ENCODE assay signal across 10 cellular contexts in genomic region chr6:3258201-3258600, GRCh38. TPM values are rescaled to one million over a fixed set of nuclear protein-coding genes. Genes with fewer than 3 reads are reported as not detected.
DNase-seq lines count a peak whose midpoint lies in the region; ATAC-seq, FAIRE-seq and TF ChIP-seq lines count a peak whose summit lies in the region.
"Had no signal": no experiment of that assay in that cellular context is flagged by ENCODE, and none has a peak within 500 bp of the region (broad histone marks: within the 10 kb centered on the region; RNA-seq: fewer than 3 reads in every experiment).

No MANE protein-coding gene starts in this region.

- DNase-seq in A549 (ENCODE audit: low read depth in 1 of 2, low spot score in 1 of 2) (no peak), bronchial epithelial cell (ENCODE audit: low read depth) (no peak), SKM-1 treated with dmso at 0.1 percent for 144 hours (lab: John Stamatoyannopoulos, UW; ENCODE audit: unreplicated experiment) (no peak), kidney tubule cell (ENCODE audit: low spot score) (no peak), SHP77 (lab: John Stamatoyannopoulos, UW) (no peak)
- DNase-seq: SIG-M5 had no signal

- H3K27ac ChIP-seq in A549: peak overlapping the region in 1 of 2 experiments; percentile 99; a peak in 2 of 6 replicates
- H3K27ac ChIP-seq in HUES48 (ENCODE audit: low read depth, low read length): no peak overlapping the region
- H3K27ac ChIP-seq in muscle layer of colon (ENCODE audit: low read depth, low read length): no peak overlapping the region

- CTCF ChIA-PET in A549 (lab: Yijun Ruan, JAX): interaction anchor here (1.4 kb wide), 1 partner anchor 96 kb away, joined by 4 read pairs; no protein-coding TSS in a partner anchor

- no peaks in the 10 kb centered on the region for H3K9me3 ChIP-seq in A549
- no peaks in the 10 kb centered on the region for H3K9me3 ChIP-seq in HUES48 (ENCODE audit: control insufficient read depth, insufficient read depth, low read length)
- no peaks in the 10 kb centered on the region for H3K9me3 ChIP-seq in muscle layer of colon (ENCODE audit: low read length)

- ATAC-seq in A549 (no peak), GM18868 (IDR thresholded peaks at IDR 0.05; ENCODE audit: unreplicated experiment) (no peak)

- no peak for TF ChIP-seq RAD21 in A549 (conservative IDR thresholded peaks at IDR 0.05 in 1 of 2, IDR thresholded peaks at IDR 0.05 in 1 of 2)

- WGBS in A549 (ENCODE audit: missing lambda C conversion rate): 52% methylated on average over 12 of the region's 12 CpGs

- H3K27me3 ChIP-seq in HUES48 (ENCODE audit: control insufficient read depth, insufficient read depth, low read length) (no peaks in the 10 kb centered on the region), bronchial epithelial cell (ENCODE audit: control insufficient read depth, insufficient read depth, low read length) (no peaks in the 10 kb centered on the region), muscle layer of colon (ENCODE audit: control insufficient read depth in 1 of 2, insufficient read depth in 2 of 2, low read length in 2 of 2) (no peaks in the 10 kb centered on the region)

- peak overlapping the region; percentile 69 for H3K4me2 ChIP-seq in A549

- FAIRE-seq in A549 (lab: Jason Lieb, UNC): no peak
- FAIRE-seq in bronchial epithelial cell (lab: Jason Lieb, UNC): no peak
- FAIRE-seq: G401.6 had no signal

- TF ChIP-seq EP300 in A549 (IDR thresholded peaks at IDR 0.05): no peak

- TF ChIP-seq POLR2A in A549 (IDR thresholded peaks at IDR 0.05; ENCODE audit: low read length): no peak

- TF ChIP-seq CTCF in A549 (IDR thresholded peaks at IDR 0.05) (no peak), bronchial epithelial cell (IDR thresholded peaks at IDR 0.05; ENCODE audit: insufficient read depth, low read length, severe bottlenecking) (no peak)

- POLR2A ChIA-PET in A549 (lab: Yijun Ruan, JAX): interaction anchor here (0.6 to 2.5 kb wide), 3 partner anchors 14 to 194 kb away, joined by 4 to 10 read pairs (median 4); no protein-coding TSS in a partner anchor

- H3K36me3 ChIP-seq in HUES48 (ENCODE audit: control insufficient read depth, insufficient read depth, low read length): peaks cover 15% of the 10 kb centered on the region; the same call in 1 of the 2 replicates
- H3K36me3 ChIP-seq in bronchial epithelial cell (ENCODE audit: control insufficient read depth, insufficient read depth, low read length): peaks cover 4% of the 10 kb centered on the region
- H3K36me3 ChIP-seq in muscle layer of colon (ENCODE audit: insufficient read depth, low read length): no peaks in the 10 kb centered on the region

- H3K4me1 ChIP-seq in A549: peaks cover 11% of the 10 kb centered on the region
- H3K4me1 ChIP-seq in HUES48 (ENCODE audit: control insufficient read depth, insufficient read depth, low read length): peaks cover 7% of the 10 kb centered on the region
- peaks cover 19% of the 10 kb centered on the region for H3K4me1 ChIP-seq in muscle layer of colon (ENCODE audit: insufficient read depth, low read length)

- peak overlapping the region; percentile 92 for H3K4me3 ChIP-seq in A549
- peak overlapping the region; percentile 99 for H3K4me3 ChIP-seq in HUES48 (ENCODE audit: low read depth, low read length)
- H3K4me3 ChIP-seq in bronchial epithelial cell (ENCODE audit: low read depth, low read length): peak overlapping the region; percentile 89
- H3K4me3 ChIP-seq in muscle layer of colon (ENCODE audit: low read depth in 1 of 2, low read length in 2 of 2): peak overlapping the region; percentile 89 to 92

- no peak overlapping the region for H3K9ac ChIP-seq in HUES48 (ENCODE audit: low read depth, low read length)
- H3K9ac ChIP-seq in muscle layer of colon (ENCODE audit: low read length): no peak overlapping the region

TF ChIP-seq in A549, 52 proteins besides CTCF, POLR2A, EP300 and RAD21:
- no peak for TF ChIP-seq ZNF302 (CRISPR knock-in tag; IDR thresholded peaks at IDR 0.05)
- TF ChIP-seq SMC3 (IDR thresholded peaks at IDR 0.05): no peak
- TF ChIP-seq CBX8 (IDR thresholded peaks at IDR 0.05): no peak
- no peak for TF ChIP-seq GATA3 (IDR thresholded peaks at IDR 0.05; ENCODE audit: borderline replicate concordance)
- no peak for TF ChIP-seq CBX2 (IDR thresholded peaks at IDR 0.05; ENCODE audit: borderline replicate concordance, low read depth)
- no peak for TF ChIP-seq FOXS1 (CRISPR knock-in tag; IDR thresholded peaks at IDR 0.05)
- TF ChIP-seq FOSL2 (IDR thresholded peaks at IDR 0.05): no peak
- no peak for TF ChIP-seq FOSL2 (CRISPR knock-in tag; IDR thresholded peaks at IDR 0.05)
- TF ChIP-seq HDAC2 (IDR thresholded peaks at IDR 0.05): no peak
- TF ChIP-seq HOXA7 (CRISPR knock-in tag; IDR thresholded peaks at IDR 0.05): no peak
- TF ChIP-seq USF2 (IDR thresholded peaks at IDR 0.05): no peak
TF ChIP-seq in A549: peak in this region for 0.

RNA-seq across cellular contexts. Expression of gene PSMG4, which starts 0.5 kb away (rescaled TPM):
- polyA plus RNA-seq in A549 (2011; rRNA removed) (12.9 and 15.0 TPM in 2 replicates), A549 (2017; fragmentation: RNase III; extraction: RNeasy Plus Mini Kit Qiagen cat#74134 plus additional on column Dnase treatment) (21.9 to 24.0 TPM (median 23.1 TPM) in 3 replicates)
- 66.9 and 80.0 TPM in 2 replicates for polyA plus RNA-seq in A549 (2012; cell fraction: cytosol; rRNA removed)
- polyA plus RNA-seq in A549 (2012; cell fraction: nucleus; rRNA removed): 36.7 and 50.6 TPM in 2 replicates
- polyA minus RNA-seq in A549 (2011; rRNA and poly(A)+ RNA removed): 9.2 and 9.9 TPM in 2 replicates
- 15.5 and 34.2 TPM in 2 replicates for total RNA-seq in bronchial epithelial cell

RNA-seq across cellular contexts. Expression of gene TUBB2B, which starts 30.7 kb away (rescaled TPM):
- 9.0 and 10.8 TPM in 2 replicates for polyA plus RNA-seq in A549 (2011; rRNA removed)
- 28.9 and 33.7 TPM in 2 replicates for polyA plus RNA-seq in A549 (2012; cell fraction: cytosol; rRNA removed)
- 29.8 and 39.4 TPM in 2 replicates for polyA plus RNA-seq in A549 (2012; cell fraction: nucleus; rRNA removed)
- 15.7 to 19.0 TPM (median 18.0 TPM) in 3 replicates for polyA plus RNA-seq in A549 (2017; fragmentation: RNase III; extraction: RNeasy Plus Mini Kit Qiagen cat#74134 plus additional on column Dnase treatment)
- 11.9 and 13.0 TPM in 2 replicates for polyA minus RNA-seq in A549 (2011; rRNA and poly(A)+ RNA removed)
- total RNA-seq in bronchial epithelial cell: under 0.01 and 2.2 TPM in 2 replicates
